Comparison of ENCODE assay signal across 2 cellular contexts in genomic region chr16:2497641-2498040, GRCh38.
TF ChIP-seq lines count a peak whose summit lies in the region.

No MANE protein-coding gene starts in this region.

TF ChIP-seq in A549, 52 proteins besides CTCF, POLR2A, EP300 and RAD21:
- TF ChIP-seq HDAC2 (IDR thresholded peaks at IDR 0.05), result no peak
- TF ChIP-seq MAX (IDR thresholded peaks at IDR 0.05), result no peak
- no peak for TF ChIP-seq ZFP36 (IDR thresholded peaks at IDR 0.05; ENCODE audit: borderline replicate concordance, partially characterized antibody)

TF ChIP-seq in HEK293, 187 proteins besides CTCF, POLR2A, EP300 and RAD21:
- no peak for TF ChIP-seq BCL11B (tag by site-specific recombination; IDR thresholded peaks at IDR 0.05; ENCODE audit: low read depth)
- TF ChIP-seq PRDM1 (tag by site-specific recombination; IDR thresholded peaks at IDR 0.05), result 0 out of 2 replicates have a peak, but pooled peaks have one; percentile 40
- TF ChIP-seq ZFP37 (tag by site-specific recombination; IDR thresholded peaks at IDR 0.05), result no peak
- TF ChIP-seq ZNF544 (tag by site-specific recombination; IDR thresholded peaks at IDR 0.05), result no peak
- TF ChIP-seq ZNF37A (tag by site-specific recombination; IDR thresholded peaks at IDR 0.05), result no peak
- no peak for TF ChIP-seq ZNF311 (tag by site-specific recombination; IDR thresholded peaks at IDR 0.05; ENCODE audit: borderline replicate concordance)
- TF ChIP-seq ZNF513 (tag by site-specific recombination; IDR thresholded peaks at IDR 0.05), result no peak
- no peak for TF ChIP-seq ZNF266 (tag by site-specific recombination; IDR thresholded peaks at IDR 0.05; ENCODE audit: low read depth)
